ENCODE assay signal across 9 cellular contexts in the genomic region with DNA sequence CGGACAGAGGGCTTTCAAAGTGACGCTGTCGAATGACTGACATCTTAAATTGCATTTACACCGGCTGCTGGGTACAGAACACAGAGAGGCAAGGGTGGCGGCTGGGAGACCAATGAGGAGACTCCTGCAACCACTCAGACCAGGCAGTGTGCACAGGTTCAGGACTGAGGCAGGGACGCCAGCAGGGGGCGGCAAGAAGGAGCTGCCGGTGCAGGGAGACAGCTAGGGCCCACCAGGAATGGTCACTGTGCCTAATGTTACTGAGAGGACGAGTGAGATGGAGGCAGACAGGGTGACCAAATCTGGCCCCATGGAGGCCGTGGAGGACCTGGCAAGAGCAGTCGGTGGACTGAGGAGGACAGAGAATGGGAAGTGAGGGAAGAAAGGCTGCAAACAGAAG. TPM values are rescaled to one million over a fixed set of nuclear protein-coding genes. Genes with fewer than 3 reads are reported as not detected.
DNase-seq lines count a peak whose midpoint lies in the region; ATAC-seq, FAIRE-seq and TF ChIP-seq lines count a peak whose summit lies in the region.
"Had no signal": no experiment of that assay in that cellular context is flagged by ENCODE, and none has a peak within 500 bp of the region (broad histone marks: within the 10 kb centered on the region; RNA-seq: fewer than 3 reads in every experiment).

No MANE protein-coding gene starts in this region.

- no peaks in the 10 kb centered on the region for H3K36me3 Mint-ChIP-seq in activated CD4-positive, alpha-beta T cell treated with anti-CD3 and anti-CD28 coated beads, Interleukin-2, amount 10 ng/mL, durations not matched to agents 7 days and 5 days (ENCODE audit: low read depth)
- H3K36me3 Mint-ChIP-seq in neural progenitor cell, result no peaks in the 10 kb centered on the region

- POLR2A ChIA-PET in activated CD4-positive, alpha-beta T cell treated with anti-CD3 and anti-CD28 coated beads, Interleukin-2, amount 10 ng/mL, durations not matched to agents 7 days and 5 days (lab: Charles Lee), result no interaction called here
- POLR2A ChIA-PET in GM12878 (lab: Charles Lee), result no interaction called here

- H3K4me2 ChIP-seq in GM12878 (ENCODE audit: control insufficient read depth, insufficient read depth) (no peak overlapping the region), neural progenitor cell (no peak overlapping the region)

- TF ChIP-seq CTCF in LNCaP clone FGC (IDR thresholded peaks at IDR 0.05; ENCODE audit: control insufficient read depth, extremely low read depth, insufficient read depth) (peak; percentile 36), GM12878 (IDR thresholded peaks at IDR 0.05 in 2 of 3, conservative IDR thresholded peaks at IDR 0.05 in 1 of 3; ENCODE audit: control insufficient read depth in 2 of 3, extremely low read depth in 1 of 3, insufficient read depth in 1 of 3, low read depth in 3 of 3, low read length in 3 of 3) (peak; percentile 52 to 63 (median 53)), neural progenitor cell (IDR thresholded peaks at IDR 0.05) (peak; percentile 70), upper lobe of left lung (IDR thresholded peaks at IDR 0.05) (no peak)

- DNase-seq in activated CD4-positive, alpha-beta T cell treated with anti-CD3 and anti-CD28 coated beads for 48 hours, result peak; percentile 35
- no peak for DNase-seq in activated CD4-positive, alpha-beta T cell treated with anti-CD3 and anti-CD28 coated beads, Interleukin-2, amount 10 ng/mL, durations not matched to agents 7 days and 5 days
- DNase-seq in LNCaP clone FGC (ENCODE audit: low read depth) (no peak), GM12878 (ENCODE audit: low read depth, low spot score) (no peak), neural progenitor cell (ENCODE audit: low spot score) (peak; percentile 77), T1000 (lab: John Stamatoyannopoulos, UW) (no peak), upper lobe of left lung (no peak)
- no peak for DNase-seq in effector CD8-positive, alpha-beta T cell (lab: John Stamatoyannopoulos, UW)

- no peak overlapping the region for H3K4me3 Mint-ChIP-seq in activated CD4-positive, alpha-beta T cell treated with anti-CD3 and anti-CD28 coated beads, Interleukin-2, amount 10 ng/mL, durations not matched to agents 7 days and 5 days
- H3K4me3 Mint-ChIP-seq in neural progenitor cell, result no peak overlapping the region

- ATAC-seq in GM12878 (peak; percentile 84), upper lobe of left lung (ENCODE audit: low FRiP score in 2 of 2) (no peak)

- H3K9ac ChIP-seq in GM12878 (ENCODE audit: control insufficient read depth, insufficient read depth, low read length) (no peak overlapping the region), neural progenitor cell (no peak overlapping the region)

- intact Hi-C loops in GM12878 (cut with micrococcal nuclease; ENCODE audit: unreplicated experiment), result loop anchor here (1.0 kb wide), 1 partner anchor 39 kb away; no protein-coding TSS in a partner anchor

- H3K4me3 ChIP-seq in LNCaP clone FGC (ENCODE audit: low read depth, low read length) (no peak overlapping the region), GM12878 (no peak overlapping the region), neural progenitor cell (no peak overlapping the region), upper lobe of left lung (no peak overlapping the region)
- H3K4me3 ChIP-seq: adrenal gland had no signal

- H3K27ac ChIP-seq in GM12878 (ENCODE audit: control insufficient read depth, insufficient read depth) (no peak overlapping the region), neural progenitor cell (no peak overlapping the region), upper lobe of left lung (no peak overlapping the region)
- H3K27ac ChIP-seq: adrenal gland had no signal

- H2AFZ ChIP-seq in GM12878 (ENCODE audit: control insufficient read depth, low read depth, low read length) (no peak overlapping the region), neural progenitor cell (replicated peaks) (peak overlapping the region; percentile 84)

- SMC1A ChIA-PET in GM12878 (lab: Charles Lee; ENCODE audit: uncharacterized antibody, unreplicated experiment), result no interaction called here

- TF ChIP-seq EP300 in GM12878 (IDR thresholded peaks at IDR 0.05; ENCODE audit: borderline replicate concordance in 1 of 2, control insufficient read depth in 1 of 2, low read depth in 2 of 2, low read length in 2 of 2) (no peak), upper lobe of left lung (IDR thresholded peaks at IDR 0.05) (no peak)

- H3K36me3 ChIP-seq in GM12878 (ENCODE audit: control insufficient read depth in 2 of 2, insufficient read depth in 2 of 2, low read length in 1 of 2) (no peaks in the 10 kb centered on the region), neural progenitor cell (no peaks in the 10 kb centered on the region), upper lobe of left lung (no peaks in the 10 kb centered on the region)
- H3K36me3 ChIP-seq: adrenal gland had no signal

- peak; percentile 34 for TF ChIP-seq RAD21 in GM12878 (IDR thresholded peaks at IDR 0.05; ENCODE audit: insufficient read depth, low read depth, low read length)

- H3K27me3 ChIP-seq in GM12878 (replicated peaks in 1 of 2; ENCODE audit: control insufficient read depth in 2 of 2, insufficient read depth in 2 of 2, low read length in 1 of 2) (no peaks in the 10 kb centered on the region; a peak in 2 of 4 replicates), neural progenitor cell (no peaks in the 10 kb centered on the region), upper lobe of left lung (no peaks in the 10 kb centered on the region)
- H3K27me3 ChIP-seq: adrenal gland had no signal

- peaks cover 4% of the 10 kb centered on the region for H3K27me3 Mint-ChIP-seq in activated CD4-positive, alpha-beta T cell treated with anti-CD3 and anti-CD28 coated beads, Interleukin-2, amount 10 ng/mL, durations not matched to agents 7 days and 5 days
- H3K27me3 Mint-ChIP-seq in neural progenitor cell (ENCODE audit: insufficient read depth, low read depth), result peaks cover 6% of the 10 kb centered on the region

- in situ Hi-C loops in GM12878 (cut with MboI), result no loop called here

- no TSS peak for BruUV-seq in GM12878 (replicated peaks; lab: Mats Ljungman, UMichigan)

- WGBS in GM12878 (ENCODE audit: insufficient coverage, insufficient replicate concordance, low lambda C conversion rate, missing lambda C conversion rate), result 17% methylated on average over 11 of the region's 11 CpGs
- WGBS in upper lobe of left lung, 2 donors, result 54 to 60% methylated on average over 11 of the region's 11 CpGs

- RAD21 ChIA-PET in GM12878 (lab: Charles Lee; ENCODE audit: unreplicated experiment), result no interaction called here

- no peaks in the 10 kb centered on the region for H3K4me1 Mint-ChIP-seq in activated CD4-positive, alpha-beta T cell treated with anti-CD3 and anti-CD28 coated beads, Interleukin-2, amount 10 ng/mL, durations not matched to agents 7 days and 5 days
- H3K4me1 Mint-ChIP-seq in neural progenitor cell, result peaks cover 4% of the 10 kb centered on the region

- H3F3A ChIP-seq in neural progenitor cell (ENCODE audit: low read depth), result no peaks in the 10 kb centered on the region

- no peak for FAIRE-seq in GM12878 (lab: Jason Lieb, UNC)

- no peaks in the 10 kb centered on the region for H3K9me3 Mint-ChIP-seq in activated CD4-positive, alpha-beta T cell treated with anti-CD3 and anti-CD28 coated beads, Interleukin-2, amount 10 ng/mL, durations not matched to agents 7 days and 5 days
- no peaks in the 10 kb centered on the region for H3K9me3 Mint-ChIP-seq in neural progenitor cell

- H4K20me1 ChIP-seq in GM12878 (ENCODE audit: control insufficient read depth, insufficient read depth), result no peaks in the 10 kb centered on the region
- no peaks in the 10 kb centered on the region for H4K20me1 ChIP-seq in neural progenitor cell (ENCODE audit: low read depth)

- H3K79me2 ChIP-seq in GM12878 (ENCODE audit: control insufficient read depth, insufficient read depth, low read length), result no peaks in the 10 kb centered on the region
- H3K79me2 ChIP-seq in neural progenitor cell (ENCODE audit: low read depth), result no peaks in the 10 kb centered on the region

- TF ChIP-seq POLR2A in GM12878 (IDR thresholded peaks at IDR 0.05; ENCODE audit: low read depth, low read length) (no peak), upper lobe of left lung (IDR thresholded peaks at IDR 0.05) (no peak)

- H3K4me1 ChIP-seq in GM12878 (ENCODE audit: control insufficient read depth, insufficient read depth, low read length), result no peaks in the 10 kb centered on the region
- no peaks in the 10 kb centered on the region for H3K4me1 ChIP-seq in neural progenitor cell
- no peaks in the 10 kb centered on the region for H3K4me1 ChIP-seq in upper lobe of left lung
- H3K4me1 ChIP-seq: adrenal gland had no signal

- CTCF ChIA-PET in activated CD4-positive, alpha-beta T cell treated with anti-CD3 and anti-CD28 coated beads, Interleukin-2, amount 10 ng/mL, durations not matched to agents 7 days and 5 days (lab: Charles Lee), result interaction anchor here (0.8 kb wide), 1 partner anchor 69 kb away, joined by 3 read pairs; no protein-coding TSS in a partner anchor
- CTCF ChIA-PET in GM12878 (lab: Yijun Ruan, JAX), result interaction anchor here (0.6 to 1.4 kb wide), 4 partner anchors 9 to 583 kb away, joined by 3 to 4 read pairs (median 4); no protein-coding TSS in a partner anchor

- H3K27ac Mint-ChIP-seq in activated CD4-positive, alpha-beta T cell treated with anti-CD3 and anti-CD28 coated beads, Interleukin-2, amount 10 ng/mL, durations not matched to agents 7 days and 5 days, result no peak overlapping the region
- H3K27ac Mint-ChIP-seq in neural progenitor cell, result no peak overlapping the region

- H3K9me3 ChIP-seq in GM12878 (replicated peaks; ENCODE audit: control insufficient read depth, insufficient read depth, low read length) (no peaks in the 10 kb centered on the region), neural progenitor cell (ENCODE audit: low read depth) (no peaks in the 10 kb centered on the region), upper lobe of left lung (no peaks in the 10 kb centered on the region)
- H3K9me3 ChIP-seq: adrenal gland had no signal

RNA-seq across cellular contexts. Expression of gene GLIS1, which starts 23.5 kb away (rescaled TPM):
- total RNA-seq in activated CD4-positive, alpha-beta T cell treated with anti-CD3 and anti-CD28 coated beads, Interleukin-2, amount 10 ng/mL, durations not matched to agents 7 days and 5 days, result not detected
- not detected in 2 replicates for total RNA-seq in GM12878 (2013; cell fraction: nucleolus; rRNA removed)
- 0.05 TPM in 1 of 2 replicates, not detected in the other for total RNA-seq in GM12878 (2014; rRNA removed)
- total RNA-seq in GM12878 (2014; rRNA removed; fragmentation: Illumina TruSeq; extraction: Trizol), result not detected in 2 replicates
- 0.13 TPM in 1 of 2 replicates, not detected in the other for total RNA-seq in GM12878 (2021)
- not detected for polyA plus RNA-seq in GM12878 (2011; ENCODE audit: low read depth)
- polyA plus RNA-seq in GM12878 (2011; rRNA removed), result not detected in 2 replicates
- not detected in 2 replicates for polyA plus RNA-seq in GM12878 (2011; cell fraction: cytosol; rRNA removed)
- polyA plus RNA-seq in GM12878 (2011; cell fraction: nucleus; rRNA removed), result not detected in 2 replicates
- polyA plus RNA-seq in GM12878 (2012), result not detected in 2 replicates
- polyA plus RNA-seq in GM12878 (2014; fragmentation: Illumina TruSeq; extraction: Trizol), result not detected in 2 replicates
- not detected for polyA plus RNA-seq in GM12878 (2014; fragmentation: Nextera tagmentation; extraction: Ambion mirVana)
- polyA plus RNA-seq in GM12878 (2014; rRNA removed), result not detected in 2 replicates
- polyA plus RNA-seq in GM12878 (2016; fragmentation: Nextera tagmentation; extraction: Ambion mirVana), result not detected
- polyA minus RNA-seq in GM12878 (2011; rRNA and poly(A)+ RNA removed), result not detected in 2 replicates
- not detected in 2 replicates for polyA minus RNA-seq in GM12878 (2011; cell fraction: cytosol; rRNA and poly(A)+ RNA removed)
- polyA minus RNA-seq in GM12878 (2011; cell fraction: nucleus; rRNA and poly(A)+ RNA removed), result not detected in 2 replicates
- total RNA-seq in neural progenitor cell (ENCODE audit: low replicate concordance), result not detected in 2 replicates
- total RNA-seq in upper lobe of left lung, result 1 to 10 TPM in 1 of 6 donors, under 1 TPM in 1, not detected in 4; 0.26 to 1.0 TPM

Comparison
In these comparisons a context has a peak if more than half of its experiments do, and no peak if none do; other contexts are left out.
1. DNase-seq: peak in activated CD4-positive, alpha-beta T cell treated with anti-CD3 and anti-CD28 coated beads for 48 hours (single experiment) and neural progenitor cell (single experiment); none in activated CD4-positive, alpha-beta T cell treated with anti-CD3 and anti-CD28 coated beads, Interleukin-2, amount 10 ng/mL, durations not matched to agents 7 days and 5 days (single experiment), LNCaP clone FGC (single experiment), GM12878 (single experiment), T1000 (single experiment), effector CD8-positive, alpha-beta T cell (single experiment) and upper lobe of left lung (0 of 2).
2. CTCF ChIP-seq: peak in LNCaP clone FGC (single experiment), GM12878 (3 of 3) and neural progenitor cell (single experiment); none in upper lobe of left lung (0 of 6).